19 cellular contexts compared by ENCODE assay signal in the genomic region with DNA sequence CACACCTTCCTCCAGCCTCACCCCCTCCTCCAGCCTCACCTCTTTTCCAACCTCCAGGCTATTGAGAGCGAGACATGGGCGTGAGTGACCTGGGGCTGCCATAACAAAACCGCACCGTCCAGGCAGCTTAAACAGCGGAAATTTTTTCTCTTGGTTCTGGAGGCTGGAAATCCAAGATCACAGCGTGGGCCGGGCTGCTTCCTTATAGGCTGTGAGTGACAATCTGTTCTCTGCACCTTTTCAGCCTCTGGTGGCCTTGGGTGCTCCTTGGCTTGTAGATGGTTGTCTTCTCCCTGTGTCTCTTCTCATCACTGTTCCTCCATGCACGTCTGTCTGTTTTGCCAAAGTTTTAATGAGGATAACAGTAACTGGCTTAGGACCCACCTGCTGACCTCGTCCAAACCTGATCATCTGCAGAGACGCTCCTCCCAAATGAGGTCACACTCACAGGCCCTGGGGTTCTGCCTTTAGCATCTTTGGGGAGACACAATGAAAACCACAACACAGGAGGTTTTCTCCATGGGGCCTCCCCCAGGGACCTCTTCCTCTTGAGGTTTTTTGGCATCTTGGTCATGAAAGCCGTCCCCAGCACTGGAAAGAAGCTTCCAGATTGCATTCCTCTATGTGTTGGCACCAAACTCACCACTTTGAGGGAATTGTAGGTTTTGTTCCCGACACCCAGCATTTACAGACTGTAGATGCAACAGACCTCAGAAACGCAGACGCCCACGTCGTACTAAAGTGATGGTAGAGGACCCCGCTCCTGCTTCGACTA.
"Had no signal": no experiment of that assay in that cellular context is flagged by ENCODE, and none has a peak within 500 bp of the region (broad histone marks: within the 10 kb centered on the region; RNA-seq: fewer than 3 reads in every experiment).

No MANE protein-coding gene starts in this region.

- H3K9me3 Mint-ChIP-seq: activated naive CD4-positive, alpha-beta T cell treated with anti-CD3 and anti-CD28 coated beads, Interleukin-2, amount 10 ng/mL, durations not matched to agents 7 days and 5 days; activated T-helper 2 cell treated with anti-CD3 and anti-CD28 coated beads, Interferon-gamma antibody, Interleukin-2, Interleukin-4, amounts not matched to agents 10 μg/mL and 5 μg/mL and 100 μg/mL, durations not matched to agents 14 hours and 24 hours and 36 hours; effector memory CD8-positive, alpha-beta T cell; nephron; stimulated activated effector memory CD8-positive, alpha-beta T cell treated with anti-CD3 and anti-CD28 coated beads, Interleukin-12 subunit alpha, Interleukin-12 subunit beta, amount 100 ng/mL, for 72 hours had no signal

- H3K4me1 ChIP-seq: adrenal gland, gastroesophageal sphincter, pancreas, upper lobe of left lung had no signal

- H3K4me1 Mint-ChIP-seq: activated CD4-positive, alpha-beta T cell treated with anti-CD3 and anti-CD28 coated beads for 36 hours; activated naive CD4-positive, alpha-beta T cell treated with anti-CD3 and anti-CD28 coated beads, Interleukin-2, amount 10 ng/mL, durations not matched to agents 7 days and 5 days; stimulated activated effector memory CD8-positive, alpha-beta T cell treated with anti-CD3 and anti-CD28 coated beads, Interleukin-12 subunit alpha, Interleukin-12 subunit beta, amount 100 ng/mL, for 72 hours had no signal

- DNase-seq: activated CD4-positive, alpha-beta T cell treated with anti-CD3 and anti-CD28 coated beads for 36 hours; activated CD8-positive, alpha-beta T cell treated with anti-CD3 and anti-CD28 coated beads, Interleukin-2, amount 10 ng/mL, durations not matched to agents 7 days and 5 days; caudate nucleus; cortex of kidney; effector memory CD8-positive, alpha-beta T cell; hypothalamus; mucosa of descending colon; small intestine; T1000 had no signal

- H3K4me3 Mint-ChIP-seq: activated CD4-positive, alpha-beta T cell treated with anti-CD3 and anti-CD28 coated beads for 36 hours; activated CD8-positive, alpha-beta T cell treated with anti-CD3 and anti-CD28 coated beads, Interleukin-2, amount 10 ng/mL, durations not matched to agents 7 days and 5 days; activated naive CD4-positive, alpha-beta T cell treated with anti-CD3 and anti-CD28 coated beads, Interleukin-2, amount 10 ng/mL, durations not matched to agents 7 days and 5 days; effector memory CD8-positive, alpha-beta T cell; nephron; stimulated activated effector memory CD8-positive, alpha-beta T cell treated with anti-CD3 and anti-CD28 coated beads, Interleukin-12 subunit alpha, Interleukin-12 subunit beta, amount 100 ng/mL, for 72 hours had no signal

- H3K27ac ChIP-seq: adrenal gland, epithelial cell of prostate, gastroesophageal sphincter, pancreas, upper lobe of left lung, VCaP had no signal

- ATAC-seq: activated CD4-positive, alpha-beta T cell treated with anti-CD3 and anti-CD28 coated beads for 36 hours; activated CD8-positive, alpha-beta T cell treated with anti-CD3 and anti-CD28 coated beads, Interleukin-2, amount 10 ng/mL, durations not matched to agents 7 days and 5 days; effector memory CD8-positive, alpha-beta T cell; gastroesophageal sphincter; mucosa of descending colon; pancreas; stimulated activated effector memory CD8-positive, alpha-beta T cell treated with anti-CD3 and anti-CD28 coated beads, Interleukin-12 subunit alpha, Interleukin-12 subunit beta, amount 100 ng/mL, for 72 hours had no signal

- H3K27me3 ChIP-seq: adrenal gland, upper lobe of left lung had no signal

- H3K36me3 ChIP-seq: adrenal gland, gastroesophageal sphincter, pancreas, upper lobe of left lung had no signal

- H3K36me3 Mint-ChIP-seq: activated naive CD4-positive, alpha-beta T cell treated with anti-CD3 and anti-CD28 coated beads, Interleukin-2, amount 10 ng/mL, durations not matched to agents 7 days and 5 days; stimulated activated effector memory CD8-positive, alpha-beta T cell treated with anti-CD3 and anti-CD28 coated beads, Interleukin-12 subunit alpha, Interleukin-12 subunit beta, amount 100 ng/mL, for 72 hours had no signal

- H3K27ac Mint-ChIP-seq: activated CD4-positive, alpha-beta T cell treated with anti-CD3 and anti-CD28 coated beads for 36 hours; activated CD8-positive, alpha-beta T cell treated with anti-CD3 and anti-CD28 coated beads, Interleukin-2, amount 10 ng/mL, durations not matched to agents 7 days and 5 days; activated naive CD4-positive, alpha-beta T cell treated with anti-CD3 and anti-CD28 coated beads, Interleukin-2, amount 10 ng/mL, durations not matched to agents 7 days and 5 days; activated T-helper 2 cell treated with anti-CD3 and anti-CD28 coated beads, Interferon-gamma antibody, Interleukin-2, Interleukin-4, amounts not matched to agents 10 μg/mL and 5 μg/mL and 100 μg/mL, durations not matched to agents 14 hours and 24 hours and 36 hours; effector memory CD8-positive, alpha-beta T cell; stimulated activated effector memory CD8-positive, alpha-beta T cell treated with anti-CD3 and anti-CD28 coated beads, Interleukin-12 subunit alpha, Interleukin-12 subunit beta, amount 100 ng/mL, for 72 hours had no signal

- H3K9me3 ChIP-seq: adrenal gland, mucosa of descending colon, pancreas, upper lobe of left lung had no signal

- H3K27me3 Mint-ChIP-seq: activated naive CD4-positive, alpha-beta T cell treated with anti-CD3 and anti-CD28 coated beads, Interleukin-2, amount 10 ng/mL, durations not matched to agents 7 days and 5 days had no signal

- H3K4me3 ChIP-seq: adrenal gland, gastroesophageal sphincter, mucosa of descending colon, pancreas, upper lobe of left lung had no signal
